In the genomic region with DNA sequence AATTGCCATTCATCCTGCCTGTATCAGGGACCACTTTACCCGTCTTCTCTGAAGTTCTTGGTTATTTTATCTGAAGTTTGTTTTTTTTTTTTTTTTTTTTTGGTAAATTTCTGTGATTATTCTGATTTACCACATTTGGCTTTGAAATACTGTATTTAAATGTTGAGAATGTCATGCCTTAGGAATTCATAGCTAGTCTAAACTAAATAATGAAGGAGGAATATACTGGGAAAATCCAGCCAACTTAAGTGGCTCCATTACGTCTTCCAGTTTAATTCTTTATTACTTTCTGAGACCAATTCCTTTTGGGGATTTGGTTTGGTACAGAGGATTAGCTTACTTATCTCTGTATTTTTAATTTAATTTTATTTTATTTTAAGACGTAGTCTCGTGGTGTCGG, we compare ENCODE assay signal across 18 cellular contexts.
"Had no signal": no experiment of that assay in that cellular context is flagged by ENCODE, and none has a peak within 500 bp of the region (broad histone marks: within the 10 kb centered on the region; RNA-seq: fewer than 3 reads in every experiment).

No MANE protein-coding gene starts in this region.

- ATAC-seq: gastrocnemius medialis, left lung, right lobe of liver had no signal

- H3K27ac ChIP-seq: left lung, psoas muscle, right lobe of liver, SK-N-MC, suprapubic skin had no signal

- H3K9me3 ChIP-seq: gastrocnemius medialis, left lung, psoas muscle, right lobe of liver, suprapubic skin had no signal

- H3K4me1 ChIP-seq: left lung, right lobe of liver, suprapubic skin had no signal

- H3K9me3 Mint-ChIP-seq: effector memory CD8-positive, alpha-beta T cell had no signal

- H3K36me3 ChIP-seq: gastrocnemius medialis, left lung, right lobe of liver had no signal

- H3K27me3 Mint-ChIP-seq: effector memory CD8-positive, alpha-beta T cell; naive B cell had no signal

- H3K4me3 ChIP-seq: gastrocnemius medialis, heart right ventricle, left lung, psoas muscle, right lobe of liver, SK-N-MC, smooth muscle cell, suprapubic skin had no signal

- FAIRE-seq: keratinocyte had no signal

- H3K4me2 ChIP-seq: smooth muscle cell had no signal

- DNase-seq: activated CD4-positive, alpha-beta T cell treated with anti-CD3 and anti-CD28 coated beads for 1 hour; activated naive CD4-positive, alpha-beta T cell; cerebellar nuclear complex; dermis blood vessel endothelial cell; gastrocnemius medialis; heart right ventricle; left lung; mammary epithelial cell; naive B cell; psoas muscle; right lobe of liver; T1000; trophoblast cell had no signal

- H3K27me3 ChIP-seq: gastrocnemius medialis, heart right ventricle, left lung, right lobe of liver, suprapubic skin had no signal
